6 cellular contexts compared by ENCODE assay signal in genomic region chr15:83339396-83339795, GRCh38. TPM values are rescaled to one million over a fixed set of nuclear protein-coding genes. Genes with fewer than 3 reads are reported as not detected.
"Had no signal": no experiment of that assay in that cellular context is flagged by ENCODE, and none has a peak within 500 bp of the region (broad histone marks: within the 10 kb centered on the region; RNA-seq: fewer than 3 reads in every experiment).

No MANE protein-coding gene starts in this region.

- H3K4me3 Mint-ChIP-seq: IgD-negative memory B cell had no signal

- H3K4me1 Mint-ChIP-seq: IgD-negative memory B cell had no signal

- DNase-seq: IMR-90 had no signal

- H3K27ac ChIP-seq: HL-60 had no signal

- H3K4me3 ChIP-seq: K562 had no signal

- H3K27ac Mint-ChIP-seq: IgD-negative memory B cell had no signal

- H3K36me3 Mint-ChIP-seq: IgD-negative memory B cell had no signal

RNA-seq across cellular contexts. Expression of gene BNC1, which starts 54.9 kb away (rescaled TPM):
- total RNA-seq: HepG2, HT-29, K562 had no signal
- polyA plus RNA-seq: HepG2, IgD-negative memory B cell, K562 had no signal
